ENCODE assay signal across 1 cellular context in genomic region chr6:122673345-122673961, GRCh38.
A peak's percentile ranks its signal among the peaks of the same experiment; 100 is the strongest.
TF ChIP-seq lines count a peak whose summit lies in the region.

No MANE protein-coding gene starts in this region.

TF ChIP-seq in GM12878, 131 proteins besides CTCF, POLR2A, EP300 and RAD21 (continued from another document):
- no peak for TF ChIP-seq ELK1 (IDR thresholded peaks at IDR 0.05; ENCODE audit: low read depth, low read length)
- no peak for TF ChIP-seq PAX5 (IDR thresholded peaks at IDR 0.05; ENCODE audit: borderline replicate concordance, low read depth, low read length)
- no peak for TF ChIP-seq TCF7 (IDR thresholded peaks at IDR 0.05; ENCODE audit: borderline replicate concordance)
- no peak for TF ChIP-seq BACH1 (IDR thresholded peaks at IDR 0.05; ENCODE audit: borderline replicate concordance)
- TF ChIP-seq TBL1XR1 (IDR thresholded peaks at IDR 0.05; ENCODE audit: low read depth, low read length) = no peak
- no peak for TF ChIP-seq SP1 (IDR thresholded peaks at IDR 0.05; ENCODE audit: low read depth, low read length)
- TF ChIP-seq PRDM15 (CRISPR knock-in tag; IDR thresholded peaks at IDR 0.05) = no peak
- no peak for TF ChIP-seq MEF2A (IDR thresholded peaks at IDR 0.05; ENCODE audit: insufficient read depth, low read depth, low read length)
- no peak for TF ChIP-seq EGR1 (IDR thresholded peaks at IDR 0.05; ENCODE audit: borderline replicate concordance in 1 of 2, low read depth in 2 of 2, low read length in 2 of 2)
- TF ChIP-seq SIN3A (IDR thresholded peaks at IDR 0.05; ENCODE audit: low read depth, low read length) = no peak
- TF ChIP-seq MAX (IDR thresholded peaks at IDR 0.05; ENCODE audit: low read depth, low read length) = no peak
- TF ChIP-seq LARP7 (IDR thresholded peaks at IDR 0.05) = no peak
- TF ChIP-seq BMI1 (IDR thresholded peaks at IDR 0.05; ENCODE audit: borderline replicate concordance) = peak; percentile 66
- TF ChIP-seq MTA2 (IDR thresholded peaks at IDR 0.05; ENCODE audit: low read depth) = peak; percentile 81
- TF ChIP-seq E2F8 (IDR thresholded peaks at IDR 0.05; ENCODE audit: low read depth, partially characterized antibody) = no peak
- no peak for TF ChIP-seq TAF1 (IDR thresholded peaks at IDR 0.05; ENCODE audit: borderline replicate concordance, low read depth, low read length)
- no peak for TF ChIP-seq ZNF274 (IDR thresholded peaks at IDR 0.05; ENCODE audit: insufficient read depth, insufficient read length)
- no peak for TF ChIP-seq IRF4 (IDR thresholded peaks at IDR 0.05; ENCODE audit: low read depth, low read length)
- TF ChIP-seq GABPA (IDR thresholded peaks at IDR 0.05; ENCODE audit: low read depth) = no peak
- no peak for TF ChIP-seq NBN (IDR thresholded peaks at IDR 0.05)
- TF ChIP-seq BCL11A (IDR thresholded peaks at IDR 0.05; ENCODE audit: low read depth, low read length) = no peak
- TF ChIP-seq TARDBP (IDR thresholded peaks at IDR 0.05; ENCODE audit: borderline replicate concordance) = no peak
- TF ChIP-seq NFIC (IDR thresholded peaks at IDR 0.05; ENCODE audit: low read depth, low read length) = no peak
- TF ChIP-seq NFXL1 (IDR thresholded peaks at IDR 0.05; ENCODE audit: borderline replicate concordance) = no peak
- no peak for TF ChIP-seq CHD1 (IDR thresholded peaks at IDR 0.05; ENCODE audit: low read depth, low read length)
- TF ChIP-seq USF2 (IDR thresholded peaks at IDR 0.05; ENCODE audit: borderline replicate concordance, low read depth, low read length) = no peak
- peak; percentile 89 for TF ChIP-seq SPI1 (IDR thresholded peaks at IDR 0.05; ENCODE audit: borderline replicate concordance, insufficient read depth, low read depth, low read length)
- no peak for TF ChIP-seq MYC (IDR thresholded peaks at IDR 0.05; ENCODE audit: insufficient read depth, insufficient read length, insufficient replicate concordance, low read length, severe bottlenecking)
- TF ChIP-seq ZBTB40 (IDR thresholded peaks at IDR 0.05; ENCODE audit: borderline replicate concordance) = no peak
- TF ChIP-seq E2F4 (IDR thresholded peaks at IDR 0.05; ENCODE audit: low read depth, low read length) = no peak
- no peak for TF ChIP-seq RUNX3 (IDR thresholded peaks at IDR 0.05; ENCODE audit: low read length)
